In genomic region chr7:74084722-74085578, GRCh38 we compare ENCODE assay signal across 1 cellular context.
TF ChIP-seq lines count a peak whose summit lies in the region.

No MANE protein-coding gene starts in this region.

TF ChIP-seq in K562, 482 proteins besides CTCF, POLR2A, EP300 and RAD21 (continued from another document and continues in another):
- TF ChIP-seq ARID4B (CRISPR knock-in tag; IDR thresholded peaks at IDR 0.05) (no peak), MAX (CRISPR knock-in tag; IDR thresholded peaks at IDR 0.05) (0 out of 2 replicates have a peak, but pooled peaks have one; percentile 38), GABPA (tag; conservative IDR thresholded peaks at IDR 0.05; ENCODE audit: low read depth) (no peak), TEAD1 (CRISPR knock-in tag; IDR thresholded peaks at IDR 0.05) (0 out of 4 replicates have a peak, but pooled peaks of 1 of the 2 experiments have one; percentile 2), CREB3L1 (IDR thresholded peaks at IDR 0.05; ENCODE audit: borderline replicate concordance, low read depth) (no peak), RBBP5 (IDR thresholded peaks at IDR 0.05; ENCODE audit: borderline replicate concordance, insufficient read depth, low read length, poor library complexity, severe bottlenecking) (no peak), ZNF609 (CRISPR knock-in tag; IDR thresholded peaks at IDR 0.05; ENCODE audit: borderline replicate concordance) (no peak), SRSF1 (IDR thresholded peaks at IDR 0.05; ENCODE audit: low read depth, low read length) (no peak), ZBTB17 (CRISPR knock-in tag; IDR thresholded peaks at IDR 0.05) (no peak), HMBOX1 (IDR thresholded peaks at IDR 0.05) (no peak), E2F6 (IDR thresholded peaks at IDR 0.05; ENCODE audit: borderline replicate concordance in 1 of 2, extremely low read depth in 1 of 2, insufficient read depth in 1 of 2, insufficient read length in 1 of 2, low read depth in 1 of 2, low read length in 1 of 2, poor library complexity in 1 of 2, severe bottlenecking in 1 of 2) (no peak), MED1 (CRISPR knock-in tag; IDR thresholded peaks at IDR 0.05; ENCODE audit: borderline replicate concordance) (no peak), CGGBP1 (CRISPR knock-in tag; IDR thresholded peaks at IDR 0.05) (no peak), TBL1XR1 (IDR thresholded peaks at IDR 0.05; ENCODE audit: low read length in 2 of 2) (no peak), HDAC6 (IDR thresholded peaks at IDR 0.05; ENCODE audit: low read depth, low read length) (no peak), CHD7 (IDR thresholded peaks at IDR 0.05; ENCODE audit: low read depth, low read length) (no peak), ZNF143 (CRISPR knock-in tag; IDR thresholded peaks at IDR 0.05) (0 out of 2 replicates have a peak, but pooled peaks have one; percentile 40), ZNF133 (CRISPR knock-in tag; IDR thresholded peaks at IDR 0.05) (no peak), ATF3 (IDR thresholded peaks at IDR 0.05) (0 out of 2 replicates have a peak, but pooled peaks have one; percentile 42), ATF3 (CRISPR knock-in tag; conservative IDR thresholded peaks at IDR 0.05) (no peak), SMARCA4 (IDR thresholded peaks at IDR 0.05) (no peak), ZNF507 (tag; conservative IDR thresholded peaks at IDR 0.05) (no peak), HDAC2 (IDR thresholded peaks at IDR 0.05) (no peak), POLR2AphosphoS2 (IDR thresholded peaks at IDR 0.05; ENCODE audit: low read length) (no peak), TFAM (CRISPR knock-in tag; conservative IDR thresholded peaks at IDR 0.05) (no peak), SREBF2 (CRISPR knock-in tag; IDR thresholded peaks at IDR 0.05) (0 out of 2 replicates have a peak, but pooled peaks have one; percentile 67), ZNF75A (CRISPR knock-in tag; IDR thresholded peaks at IDR 0.05) (no peak), JUN (IDR thresholded peaks at IDR 0.05; ENCODE audit: borderline replicate concordance, low read depth, low read length) (no peak), JUN (CRISPR knock-in tag; IDR thresholded peaks at IDR 0.05; ENCODE audit: borderline replicate concordance) (0 out of 2 replicates have a peak, but pooled peaks have one; percentile 44)
